1 cellular context compared by ENCODE assay signal in the genomic region with DNA sequence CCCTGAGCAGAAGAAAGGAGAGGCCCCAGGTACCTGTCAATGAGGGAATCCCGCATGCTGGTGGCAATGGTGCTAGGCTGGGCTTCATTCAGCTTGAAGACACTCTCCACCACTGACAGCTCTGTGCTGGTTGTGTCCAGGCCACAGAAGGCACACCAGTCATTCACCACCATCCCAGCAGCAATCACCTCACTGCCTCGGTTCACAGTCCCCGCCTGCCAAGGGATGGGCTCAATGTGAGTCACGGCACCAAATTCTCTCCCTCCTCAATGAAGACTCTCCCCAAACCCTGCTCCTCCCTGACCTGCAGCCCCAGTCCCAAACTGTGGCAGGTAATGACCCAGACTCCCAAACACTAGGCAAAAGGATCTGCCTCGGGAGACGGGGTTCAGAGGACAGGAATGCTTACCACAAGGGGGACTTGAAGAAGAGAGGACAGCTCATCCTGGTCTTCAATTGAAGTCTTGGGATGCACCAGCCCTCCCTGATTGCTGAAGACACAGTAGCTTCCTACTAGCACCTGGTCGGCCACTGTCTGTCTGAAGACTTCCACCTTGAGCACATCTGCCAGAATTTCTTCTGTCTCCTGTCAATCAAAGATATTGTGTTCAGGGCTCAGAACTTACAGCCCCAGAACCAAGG.
TF ChIP-seq lines count a peak whose summit lies in the region.

No MANE protein-coding gene starts in this region.

TF ChIP-seq in GM23338, 12 proteins besides CTCF, POLR2A, EP300 and RAD21 (continued from another document):
- TF ChIP-seq, protein P1, sequence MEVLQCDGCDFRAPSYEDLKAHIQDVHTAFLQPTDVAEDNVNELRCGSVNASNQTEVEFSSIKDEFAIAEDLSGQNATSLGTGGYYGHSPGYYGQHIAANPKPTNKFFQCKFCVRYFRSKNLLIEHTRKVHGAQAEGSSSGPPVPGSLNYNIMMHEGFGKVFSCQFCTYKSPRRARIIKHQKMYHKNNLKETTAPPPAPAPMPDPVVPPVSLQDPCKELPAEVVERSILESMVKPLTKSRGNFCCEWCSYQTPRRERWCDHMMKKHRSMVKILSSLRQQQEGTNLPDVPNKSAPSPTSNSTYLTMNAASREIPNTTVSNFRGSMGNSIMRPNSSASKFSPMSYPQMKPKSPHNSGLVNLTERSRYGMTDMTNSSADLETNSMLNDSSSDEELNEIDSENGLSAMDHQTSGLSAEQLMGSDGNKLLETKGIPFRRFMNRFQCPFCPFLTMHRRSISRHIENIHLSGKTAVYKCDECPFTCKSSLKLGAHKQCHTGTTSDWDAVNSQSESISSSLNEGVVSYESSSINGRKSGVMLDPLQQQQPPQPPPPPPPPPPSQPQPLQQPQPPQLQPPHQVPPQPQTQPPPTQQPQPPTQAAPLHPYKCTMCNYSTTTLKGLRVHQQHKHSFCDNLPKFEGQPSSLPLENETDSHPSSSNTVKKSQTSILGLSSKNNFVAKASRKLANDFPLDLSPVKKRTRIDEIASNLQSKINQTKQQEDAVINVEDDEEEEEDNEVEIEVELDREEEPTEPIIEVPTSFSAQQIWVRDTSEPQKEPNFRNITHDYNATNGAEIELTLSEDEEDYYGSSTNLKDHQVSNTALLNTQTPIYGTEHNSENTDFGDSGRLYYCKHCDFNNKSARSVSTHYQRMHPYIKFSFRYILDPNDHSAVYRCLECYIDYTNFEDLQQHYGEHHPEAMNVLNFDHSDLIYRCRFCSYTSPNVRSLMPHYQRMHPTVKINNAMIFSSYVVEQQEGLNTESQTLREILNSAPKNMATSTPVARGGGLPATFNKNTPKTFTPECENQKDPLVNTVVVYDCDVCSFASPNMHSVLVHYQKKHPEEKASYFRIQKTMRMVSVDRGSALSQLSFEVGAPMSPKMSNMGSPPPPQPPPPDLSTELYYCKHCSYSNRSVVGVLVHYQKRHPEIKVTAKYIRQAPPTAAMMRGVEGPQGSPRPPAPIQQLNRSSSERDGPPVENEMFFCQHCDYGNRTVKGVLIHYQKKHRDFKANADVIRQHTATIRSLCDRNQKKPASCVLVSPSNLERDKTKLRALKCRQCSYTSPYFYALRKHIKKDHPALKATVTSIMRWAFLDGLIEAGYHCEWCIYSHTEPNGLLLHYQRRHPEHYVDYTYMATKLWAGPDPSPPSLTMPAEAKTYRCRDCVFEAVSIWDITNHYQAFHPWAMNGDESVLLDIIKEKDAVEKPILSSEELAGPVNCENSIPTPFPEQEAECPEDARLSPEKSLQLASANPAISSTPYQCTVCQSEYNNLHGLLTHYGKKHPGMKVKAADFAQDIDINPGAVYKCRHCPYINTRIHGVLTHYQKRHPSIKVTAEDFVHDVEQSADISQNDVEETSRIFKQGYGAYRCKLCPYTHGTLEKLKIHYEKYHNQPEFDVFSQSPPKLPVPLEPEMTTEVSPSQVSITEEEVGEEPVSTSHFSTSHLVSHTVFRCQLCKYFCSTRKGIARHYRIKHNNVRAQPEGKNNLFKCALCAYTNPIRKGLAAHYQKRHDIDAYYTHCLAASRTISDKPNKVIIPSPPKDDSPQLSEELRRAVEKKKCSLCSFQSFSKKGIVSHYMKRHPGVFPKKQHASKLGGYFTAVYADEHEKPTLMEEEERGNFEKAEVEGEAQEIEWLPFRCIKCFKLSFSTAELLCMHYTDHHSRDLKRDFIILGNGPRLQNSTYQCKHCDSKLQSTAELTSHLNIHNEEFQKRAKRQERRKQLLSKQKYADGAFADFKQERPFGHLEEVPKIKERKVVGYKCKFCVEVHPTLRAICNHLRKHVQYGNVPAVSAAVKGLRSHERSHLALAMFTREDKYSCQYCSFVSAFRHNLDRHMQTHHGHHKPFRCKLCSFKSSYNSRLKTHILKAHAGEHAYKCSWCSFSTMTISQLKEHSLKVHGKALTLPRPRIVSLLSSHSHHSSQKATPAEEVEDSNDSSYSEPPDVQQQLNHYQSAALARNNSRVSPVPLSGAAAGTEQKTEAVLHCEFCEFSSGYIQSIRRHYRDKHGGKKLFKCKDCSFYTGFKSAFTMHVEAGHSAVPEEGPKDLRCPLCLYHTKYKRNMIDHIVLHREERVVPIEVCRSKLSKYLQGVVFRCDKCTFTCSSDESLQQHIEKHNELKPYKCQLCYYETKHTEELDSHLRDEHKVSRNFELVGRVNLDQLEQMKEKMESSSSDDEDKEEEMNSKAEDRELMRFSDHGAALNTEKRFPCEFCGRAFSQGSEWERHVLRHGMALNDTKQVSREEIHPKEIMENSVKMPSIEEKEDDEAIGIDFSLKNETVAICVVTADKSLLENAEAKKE (CRISPR knock-in tag; IDR thresholded peaks at IDR 0.05) = no peak
- TF ChIP-seq, protein P2, sequence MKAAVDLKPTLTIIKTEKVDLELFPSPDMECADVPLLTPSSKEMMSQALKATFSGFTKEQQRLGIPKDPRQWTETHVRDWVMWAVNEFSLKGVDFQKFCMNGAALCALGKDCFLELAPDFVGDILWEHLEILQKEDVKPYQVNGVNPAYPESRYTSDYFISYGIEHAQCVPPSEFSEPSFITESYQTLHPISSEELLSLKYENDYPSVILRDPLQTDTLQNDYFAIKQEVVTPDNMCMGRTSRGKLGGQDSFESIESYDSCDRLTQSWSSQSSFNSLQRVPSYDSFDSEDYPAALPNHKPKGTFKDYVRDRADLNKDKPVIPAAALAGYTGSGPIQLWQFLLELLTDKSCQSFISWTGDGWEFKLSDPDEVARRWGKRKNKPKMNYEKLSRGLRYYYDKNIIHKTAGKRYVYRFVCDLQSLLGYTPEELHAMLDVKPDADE (IDR thresholded peaks at IDR 0.05) = no peak
- no peak for TF ChIP-seq JUNB (IDR thresholded peaks at IDR 0.05; ENCODE audit: unreplicated experiment)
- TF ChIP-seq, protein P3, sequence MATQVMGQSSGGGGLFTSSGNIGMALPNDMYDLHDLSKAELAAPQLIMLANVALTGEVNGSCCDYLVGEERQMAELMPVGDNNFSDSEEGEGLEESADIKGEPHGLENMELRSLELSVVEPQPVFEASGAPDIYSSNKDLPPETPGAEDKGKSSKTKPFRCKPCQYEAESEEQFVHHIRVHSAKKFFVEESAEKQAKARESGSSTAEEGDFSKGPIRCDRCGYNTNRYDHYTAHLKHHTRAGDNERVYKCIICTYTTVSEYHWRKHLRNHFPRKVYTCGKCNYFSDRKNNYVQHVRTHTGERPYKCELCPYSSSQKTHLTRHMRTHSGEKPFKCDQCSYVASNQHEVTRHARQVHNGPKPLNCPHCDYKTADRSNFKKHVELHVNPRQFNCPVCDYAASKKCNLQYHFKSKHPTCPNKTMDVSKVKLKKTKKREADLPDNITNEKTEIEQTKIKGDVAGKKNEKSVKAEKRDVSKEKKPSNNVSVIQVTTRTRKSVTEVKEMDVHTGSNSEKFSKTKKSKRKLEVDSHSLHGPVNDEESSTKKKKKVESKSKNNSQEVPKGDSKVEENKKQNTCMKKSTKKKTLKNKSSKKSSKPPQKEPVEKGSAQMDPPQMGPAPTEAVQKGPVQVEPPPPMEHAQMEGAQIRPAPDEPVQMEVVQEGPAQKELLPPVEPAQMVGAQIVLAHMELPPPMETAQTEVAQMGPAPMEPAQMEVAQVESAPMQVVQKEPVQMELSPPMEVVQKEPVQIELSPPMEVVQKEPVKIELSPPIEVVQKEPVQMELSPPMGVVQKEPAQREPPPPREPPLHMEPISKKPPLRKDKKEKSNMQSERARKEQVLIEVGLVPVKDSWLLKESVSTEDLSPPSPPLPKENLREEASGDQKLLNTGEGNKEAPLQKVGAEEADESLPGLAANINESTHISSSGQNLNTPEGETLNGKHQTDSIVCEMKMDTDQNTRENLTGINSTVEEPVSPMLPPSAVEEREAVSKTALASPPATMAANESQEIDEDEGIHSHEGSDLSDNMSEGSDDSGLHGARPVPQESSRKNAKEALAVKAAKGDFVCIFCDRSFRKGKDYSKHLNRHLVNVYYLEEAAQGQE (IDR thresholded peaks at IDR 0.05; ENCODE audit: unreplicated experiment) = no peak
- no peak for TF ChIP-seq CREB1 (CRISPR knock-in tag; IDR thresholded peaks at IDR 0.05; ENCODE audit: low read depth)
- TF ChIP-seq ZNF331 (CRISPR knock-in tag; IDR thresholded peaks at IDR 0.05; ENCODE audit: low read depth) = no peak
- TF ChIP-seq EZH2phosphoT487 (IDR thresholded peaks at IDR 0.05; ENCODE audit: unreplicated experiment) = no peak
- no peak for TF ChIP-seq NANOG (IDR thresholded peaks at IDR 0.05; ENCODE audit: borderline replicate concordance)
- no peak for TF ChIP-seq ZNF114 (CRISPR knock-in tag; IDR thresholded peaks at IDR 0.05)
